ENCODE assay signal across 11 cellular contexts in genomic region chr3:172259191-172259590, GRCh38.
DNase-seq lines count a peak whose midpoint lies in the region; ATAC-seq and TF ChIP-seq lines count a peak whose summit lies in the region.
"Had no signal": no experiment of that assay in that cellular context is flagged by ENCODE, and none has a peak within 500 bp of the region (broad histone marks: within the 10 kb centered on the region; RNA-seq: fewer than 3 reads in every experiment).

No MANE protein-coding gene starts in this region.

- no peak for ATAC-seq in left colon
- no peak for ATAC-seq in foreskin keratinocyte

- peaks cover 24% of the 10 kb centered on the region for H3K4me1 ChIP-seq in iPS-20b (ENCODE audit: insufficient read depth, low read length)
- peaks cover 30% of the 10 kb centered on the region for H3K4me1 ChIP-seq in skeletal muscle satellite cell (ENCODE audit: control insufficient read depth, insufficient read depth, low read length)
- H3K4me1 ChIP-seq in foreskin keratinocyte = no peaks in the 10 kb centered on the region

- no peak overlapping the region for H3K27ac ChIP-seq in iPS-20b (ENCODE audit: low read length)
- no peak overlapping the region for H3K27ac ChIP-seq in foreskin keratinocyte

- peak; percentile 20 for DNase-seq in GM03348 (ENCODE audit: low spot score)
- peak; percentile 48 for DNase-seq in choroid plexus epithelial cell (ENCODE audit: low read depth)
- no peak for DNase-seq in posterior vena cava (ENCODE audit: low spot score)
- no peak for DNase-seq in left colon
- no peak for DNase-seq in foreskin keratinocyte
- no peak for DNase-seq in NCI-H1105 treated with DMSO at 0.1 percent for 48 hours (lab: John Stamatoyannopoulos, UW)
- DNase-seq: AML-193, MM.1S, NCI-H524 treated with DMSO at 0.1 percent for 48 hours had no signal

- no peaks in the 10 kb centered on the region for H3K27me3 ChIP-seq in iPS-20b (ENCODE audit: insufficient read depth, low read length)
- H3K27me3 ChIP-seq in skeletal muscle satellite cell (ENCODE audit: control insufficient read depth, insufficient read depth, low read length) = no peaks in the 10 kb centered on the region
- H3K27me3 ChIP-seq in foreskin keratinocyte = no peaks in the 10 kb centered on the region

- intact Hi-C loops in posterior vena cava (cut with DNase I) = loop anchor here in 1 of 2 donors (10.0 kb wide), 1 partner anchor 54 kb away; no protein-coding TSS in a partner anchor
- intact Hi-C loops in left colon (cut with DNase I, micrococcal nuclease) = no loop called here

- H3K9ac ChIP-seq in iPS-20b (ENCODE audit: low read depth, low read length) (peak overlapping the region; percentile 38; the same call in 1 of the 2 replicates), skeletal muscle satellite cell (ENCODE audit: low read depth, low read length) (no peak overlapping the region)

- H3K4me2 ChIP-seq in skeletal muscle satellite cell (ENCODE audit: low read length) = peak overlapping the region; percentile 3

- H3K9me3 ChIP-seq in iPS-20b (ENCODE audit: insufficient read depth, low read depth, low read length) = no peaks in the 10 kb centered on the region
- H3K9me3 ChIP-seq in skeletal muscle satellite cell (replicated peaks; ENCODE audit: low read length) = no peaks in the 10 kb centered on the region

- H3K4me3 ChIP-seq in choroid plexus epithelial cell (ENCODE audit: low read depth, low read length) (no peak overlapping the region), iPS-20b (ENCODE audit: low read length) (no peak overlapping the region), skeletal muscle satellite cell (ENCODE audit: low read length) (no peak overlapping the region)

- 0 out of 2 replicates have a peak, but pooled peaks cover 11% of the 10 kb centered on the region for H3K36me3 ChIP-seq in iPS-20b (ENCODE audit: insufficient read depth, low read depth, low read length)
- peaks cover 56% of the 10 kb centered on the region for H3K36me3 ChIP-seq in skeletal muscle satellite cell (ENCODE audit: insufficient read depth, low read length)

- TF ChIP-seq CTCF in choroid plexus epithelial cell (conservative IDR thresholded peaks at IDR 0.05; ENCODE audit: low read depth, low read length) (no peak), foreskin keratinocyte (conservative IDR thresholded peaks at IDR 0.05) (no peak)

Comparison
In these comparisons a context has a peak if more than half of its experiments do, and no peak if none do; other contexts are left out.
1. DNase-seq: peak in GM03348 (single experiment) and choroid plexus epithelial cell (single experiment); none in posterior vena cava (single experiment), left colon (0 of 2), foreskin keratinocyte (0 of 2) and NCI-H1105 treated with DMSO at 0.1 percent for 48 hours (single experiment).